21 cellular contexts compared by ENCODE assay signal in the genomic region with DNA sequence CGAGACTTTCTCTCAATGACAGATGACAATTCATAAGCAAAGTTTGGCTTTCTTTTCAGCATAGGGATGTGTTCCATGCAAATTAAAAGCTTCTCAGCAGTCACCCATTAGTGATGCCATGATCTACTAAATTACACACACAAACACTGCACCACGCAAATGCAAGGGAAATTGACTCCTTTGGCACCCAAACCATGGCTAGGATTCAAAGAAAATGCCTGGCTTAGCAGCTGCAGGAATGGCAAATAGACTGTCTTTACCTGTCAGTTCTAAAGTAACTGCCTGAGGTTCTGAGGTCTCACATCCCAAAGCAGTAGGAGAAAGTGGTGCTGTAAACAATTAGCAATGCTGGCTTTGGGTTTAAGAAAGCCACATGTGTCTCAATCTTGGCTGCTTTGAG.
DNase-seq lines count a peak whose midpoint lies in the region; ATAC-seq, FAIRE-seq and TF ChIP-seq lines count a peak whose summit lies in the region.
"Had no signal": no experiment of that assay in that cellular context is flagged by ENCODE, and none has a peak within 500 bp of the region (broad histone marks: within the 10 kb centered on the region; RNA-seq: fewer than 3 reads in every experiment).

No MANE protein-coding gene starts in this region.

- no peak for TF ChIP-seq CTCF in MCF 10A (IDR thresholded peaks at IDR 0.05; ENCODE audit: unreplicated experiment)
- TF ChIP-seq CTCF in breast epithelium (IDR thresholded peaks at IDR 0.05), result no peak
- no peak for TF ChIP-seq CTCF in keratinocyte (optimal IDR thresholded peaks at IDR 0.05 in 1 of 3, IDR thresholded peaks at IDR 0.05 in 1 of 3, conservative IDR thresholded peaks at IDR 0.05 in 1 of 3; ENCODE audit: extremely low read depth in 1 of 3, insufficient read depth in 2 of 3, low read length in 3 of 3)
- TF ChIP-seq CTCF in Peyer's patch (IDR thresholded peaks at IDR 0.05), result no peak

- H3K9me3 Mint-ChIP-seq in MCF 10A (ENCODE audit: unreplicated experiment), result no peaks in the 10 kb centered on the region

- no peaks in the 10 kb centered on the region for H3K27me3 Mint-ChIP-seq in MCF 10A (ENCODE audit: insufficient read depth, unreplicated experiment)

- H3K27ac Mint-ChIP-seq in MCF 10A (ENCODE audit: low read depth, unreplicated experiment), result peak overlapping the region; percentile 69
- H3K27ac Mint-ChIP-seq: CD14-positive monocyte, HFFc6, IgD-negative memory B cell had no signal

- no TSS peak for BruUV-seq in MCF 10A (replicated peaks; lab: Mats Ljungman, UMichigan)

- no peaks in the 10 kb centered on the region for H3K36me3 ChIP-seq in breast epithelium
- no peaks in the 10 kb centered on the region for H3K36me3 ChIP-seq in keratinocyte (ENCODE audit: control insufficient read depth in 2 of 2, extremely low read depth in 1 of 2, insufficient read depth in 2 of 2, low read length in 2 of 2)
- no peaks in the 10 kb centered on the region for H3K36me3 ChIP-seq in Peyer's patch
- H3K36me3 ChIP-seq: MG63 had no signal

- POLR2A ChIA-PET in MCF 10A (lab: Yijun Ruan, JAX), result interaction anchor here (0.6 to 4.9 kb wide), 10 partner anchors 13 to 480 kb away, joined by 3 to 27 read pairs (median 6); no protein-coding TSS in a partner anchor

- H3K4me1 ChIP-seq in breast epithelium (no peaks in the 10 kb centered on the region), keratinocyte (ENCODE audit: control insufficient read depth, extremely low read depth, insufficient read depth, low read length) (peaks cover 23% of the 10 kb centered on the region), Peyer's patch (no peaks in the 10 kb centered on the region)

- H3K79me2 ChIP-seq in keratinocyte (ENCODE audit: control insufficient read depth, insufficient read depth, low read length), result no peaks in the 10 kb centered on the region

- no peaks in the 10 kb centered on the region for H3K9me1 ChIP-seq in keratinocyte (ENCODE audit: control insufficient read depth, extremely low read depth, insufficient read depth, low read length)

- dilution Hi-C loops in keratinocyte (cut with MboI; ENCODE audit: extremely low pct_ligation_motif_present, low sequenced_read_pairs), result no loop called here

- no peaks in the 10 kb centered on the region for H3K27me3 ChIP-seq in breast epithelium
- H3K27me3 ChIP-seq in keratinocyte (ENCODE audit: control insufficient read depth, extremely low read depth, insufficient read depth, low read length), result no peaks in the 10 kb centered on the region
- H3K27me3 ChIP-seq in Peyer's patch, result no peaks in the 10 kb centered on the region
- H3K27me3 ChIP-seq: MG63 had no signal

- no peaks in the 10 kb centered on the region for H3K9me3 ChIP-seq in breast epithelium
- no peaks in the 10 kb centered on the region for H3K9me3 ChIP-seq in keratinocyte (ENCODE audit: control insufficient read depth, low read depth, low read length)
- no peaks in the 10 kb centered on the region for H3K9me3 ChIP-seq in Peyer's patch
- H3K9me3 ChIP-seq: MG63 had no signal

- H3K4me3 Mint-ChIP-seq in MCF 10A (ENCODE audit: unreplicated experiment), result no peak overlapping the region
- H3K4me3 Mint-ChIP-seq: CD14-positive monocyte, HFFc6, IgD-negative memory B cell had no signal

- no peak overlapping the region for H3K27ac ChIP-seq in breast epithelium
- H3K27ac ChIP-seq in keratinocyte (ENCODE audit: control insufficient read depth, insufficient read depth, low read length), result peak overlapping the region; percentile 41
- no peak overlapping the region for H3K27ac ChIP-seq in Peyer's patch
- H3K27ac ChIP-seq: 22Rv1, RWPE1 had no signal

- H3K4me2 ChIP-seq in keratinocyte (ENCODE audit: control insufficient read depth, extremely low read depth, insufficient read depth, low read depth, low read length), result peak overlapping the region; percentile 20

- H2AFZ ChIP-seq in keratinocyte (ENCODE audit: control insufficient read depth, low read length), result no peak overlapping the region

- TF ChIP-seq POLR2A in breast epithelium (IDR thresholded peaks at IDR 0.05) (no peak), Peyer's patch (IDR thresholded peaks at IDR 0.05) (no peak)

- H3K9ac ChIP-seq in keratinocyte (ENCODE audit: control insufficient read depth, extremely low read depth, insufficient read depth, low read length), result no peak overlapping the region

- H3K4me3 ChIP-seq in breast epithelium (no peak overlapping the region), keratinocyte (ENCODE audit: control insufficient read depth in 2 of 3, extremely low read depth in 1 of 3, insufficient read depth in 2 of 3, low read depth in 1 of 3, low read length in 3 of 3) (no peak overlapping the region), Peyer's patch (no peak overlapping the region)
- H3K4me3 ChIP-seq: MG63 had no signal

- intact Hi-C loops in MCF 10A (cut with micrococcal nuclease), result loop anchor here (5.0 to 10.0 kb wide), 2 partner anchors 123 to 526 kb away; no protein-coding TSS in a partner anchor
- intact Hi-C loops in breast epithelium (cut with DNase I; ENCODE audit: low total_unique reads), result no loop called here

- H3K4me1 Mint-ChIP-seq in MCF 10A (ENCODE audit: insufficient read depth, unreplicated experiment), result peaks cover 37% of the 10 kb centered on the region
- H3K4me1 Mint-ChIP-seq: IgD-negative memory B cell had no signal

- ATAC-seq in HG03378 (IDR thresholded peaks at IDR 0.05; ENCODE audit: unreplicated experiment), result no peak
- no peak for ATAC-seq in HG03139 (IDR thresholded peaks at IDR 0.05; ENCODE audit: unreplicated experiment)
- no peak for ATAC-seq in GM21786 (IDR thresholded peaks at IDR 0.05; ENCODE audit: unreplicated experiment)

- DNase-seq in MCF 10A (ENCODE audit: unreplicated experiment), result peak; percentile 27
- no peak for DNase-seq in breast epithelium (ENCODE audit: low spot score in 2 of 2)
- peak; percentile 41 for DNase-seq in cerebellum (ENCODE audit: low spot score)
- DNase-seq in keratinocyte (ENCODE audit: low read depth, low spot score), result no peak
- no peak for DNase-seq in Peyer's patch
- DNase-seq: H7, HFFc6, Karpas-422, MG63, NCI-H1092, NCI-H1436 treated with DMSO at 0.1 percent for 48 hours, NCI-H2029, NCI-H748 treated with DMSO at 0.1 percent for 48 hours had no signal

- H3K36me3 Mint-ChIP-seq in MCF 10A (ENCODE audit: insufficient read depth, unreplicated experiment), result no peaks in the 10 kb centered on the region
- H3K36me3 Mint-ChIP-seq: CD14-positive monocyte, IgD-negative memory B cell had no signal

- FAIRE-seq in keratinocyte (lab: Jason Lieb, UNC), result peak; percentile 26
- FAIRE-seq: HTR-8/SVneo had no signal

- CTCF ChIA-PET in MCF 10A (lab: Yijun Ruan, JAX), result interaction anchor here (0.6 to 2.0 kb wide), 5 partner anchors 9 to 522 kb away, joined by 3 to 5 read pairs (median 3); no protein-coding TSS in a partner anchor

- H4K20me1 ChIP-seq in keratinocyte (ENCODE audit: control insufficient read depth, extremely low read depth, insufficient read depth, low read length), result no peaks in the 10 kb centered on the region

Comparison
In these comparisons a context has a peak if more than half of its experiments do, and no peak if none do; other contexts are left out.
1. DNase-seq: peak in MCF 10A (single experiment) and cerebellum (single experiment); none in breast epithelium (0 of 2), keratinocyte (single experiment) and Peyer's patch (0 of 3).